1 cellular context compared by ENCODE assay signal in genomic region chr5:147869112-147869511, GRCh38.
TF ChIP-seq lines count a peak whose summit lies in the region.

No MANE protein-coding gene starts in this region.

TF ChIP-seq in SK-N-SH, 30 proteins besides CTCF, POLR2A, EP300 and RAD21:
- TF ChIP-seq RXRA (IDR thresholded peaks at IDR 0.05; ENCODE audit: borderline replicate concordance, low read depth) (no peak), CHD2 (IDR thresholded peaks at IDR 0.05; ENCODE audit: low read length, partially characterized antibody) (no peak), FOXJ3 (CRISPR knock-in tag; IDR thresholded peaks at IDR 0.05) (no peak), FOXM1 (IDR thresholded peaks at IDR 0.05; ENCODE audit: low read depth) (no peak), SIN3A (IDR thresholded peaks at IDR 0.05; ENCODE audit: borderline replicate concordance, low read depth, low read length) (no peak), ELF1 (IDR thresholded peaks at IDR 0.05) (no peak), REST (IDR thresholded peaks at IDR 0.05; ENCODE audit: low read depth, low read length) (no peak), EZH2phosphoT487 (IDR thresholded peaks at IDR 0.05; ENCODE audit: borderline replicate concordance, low read depth) (no peak), PBX3 (IDR thresholded peaks at IDR 0.05) (no peak), TAF1 (IDR thresholded peaks at IDR 0.05; ENCODE audit: borderline replicate concordance, low read depth, low read length) (no peak), YY1 (IDR thresholded peaks at IDR 0.05; ENCODE audit: low read depth) (no peak), MXI1 (IDR thresholded peaks at IDR 0.05; ENCODE audit: low read depth, low read length) (no peak), FOSL2 (IDR thresholded peaks at IDR 0.05; ENCODE audit: borderline replicate concordance, low read depth) (no peak), USF1 (IDR thresholded peaks at IDR 0.05; ENCODE audit: borderline replicate concordance, low read depth) (no peak), ZBTB33 (IDR thresholded peaks at IDR 0.05; ENCODE audit: borderline replicate concordance, low read depth) (no peak), TCF12 (IDR thresholded peaks at IDR 0.05) (no peak), POLR2AphosphoS5 (IDR thresholded peaks at IDR 0.05; ENCODE audit: low read depth, low read length) (no peak), NFIC (IDR thresholded peaks at IDR 0.05; ENCODE audit: borderline replicate concordance) (no peak)
